In genomic region chr17:7232114-7232513, GRCh38 we compare ENCODE assay signal across 13 cellular contexts. TPM values are rescaled to one million over a fixed set of nuclear protein-coding genes. Genes with fewer than 3 reads are reported as not detected.
DNase-seq lines count a peak whose midpoint lies in the region; ATAC-seq, FAIRE-seq and TF ChIP-seq lines count a peak whose summit lies in the region.
"Had no signal": no experiment of that assay in that cellular context is flagged by ENCODE, and none has a peak within 500 bp of the region (broad histone marks: within the 10 kb centered on the region; RNA-seq: fewer than 3 reads in every experiment).

No MANE protein-coding gene starts in this region.

- POLR2A ChIA-PET in naive thymus-derived CD4-positive, alpha-beta T cell (lab: Charles Lee) = interaction anchor here (0.5 to 14.4 kb wide), 3 partner anchors 13 to 426 kb away, joined by 3 to 265 read pairs (median 4); partner anchors contain the start of genes ACADVL and DLG4

- no peaks in the 10 kb centered on the region for H3K9me3 Mint-ChIP-seq in CD4-positive, CD25-positive, alpha-beta regulatory T cell
- H3K9me3 Mint-ChIP-seq in naive thymus-derived CD4-positive, alpha-beta T cell = peaks cover 0 to 6% (median 0%) of the 10 kb centered on the region in 11 donors

- H3K27ac Mint-ChIP-seq in CD4-positive, CD25-positive, alpha-beta regulatory T cell = no peak overlapping the region
- H3K27ac Mint-ChIP-seq in naive thymus-derived CD4-positive, alpha-beta T cell = peak overlapping the region in 1 of 9 donors; percentile 50
- H3K27ac Mint-ChIP-seq: dendritic cell treated with granulocyte-macrophage colony-stimulating factor and Interleukin-4, amounts not matched to agents 40 ng/mL and 50 ng/mL, for 4 days had no signal

- no peak overlapping the region for H3K27ac ChIP-seq in CD4-positive, CD25-positive, alpha-beta regulatory T cell (ENCODE audit: insufficient read depth, low read length, poor library complexity, severe bottlenecking)
- no peak overlapping the region for H3K27ac ChIP-seq in naive thymus-derived CD4-positive, alpha-beta T cell (ENCODE audit: low read depth, low read length)

- H3K4me1 Mint-ChIP-seq in CD4-positive, CD25-positive, alpha-beta regulatory T cell = peaks cover 8 to 59% (median 35%) of the 10 kb centered on the region in 4 donors
- peaks cover 38 to 57% (median 53%) of the 10 kb centered on the region in 7 donors for H3K4me1 Mint-ChIP-seq in naive thymus-derived CD4-positive, alpha-beta T cell

- peaks cover 21% of the 10 kb centered on the region for H3K4me1 ChIP-seq in CD4-positive, CD25-positive, alpha-beta regulatory T cell (ENCODE audit: control insufficient read depth, insufficient read depth, low read length, poor library complexity, severe bottlenecking)
- H3K4me1 ChIP-seq in naive thymus-derived CD4-positive, alpha-beta T cell (ENCODE audit: control insufficient read depth in 2 of 2, insufficient read depth in 2 of 2, low read length in 2 of 2) = peaks cover 15 to 16% of the 10 kb centered on the region in 2 donors

- H3K4me3 ChIP-seq in CD4-positive, CD25-positive, alpha-beta regulatory T cell (ENCODE audit: low read depth, low read length) = peak overlapping the region; percentile 2
- H3K4me3 ChIP-seq in astrocyte of the cerebellum (ENCODE audit: low read depth, low read length) = peak overlapping the region; percentile 87
- H3K4me3 ChIP-seq in naive thymus-derived CD4-positive, alpha-beta T cell (ENCODE audit: low read length) = no peak overlapping the region

- TF ChIP-seq CTCF in astrocyte of the cerebellum (IDR thresholded peaks at IDR 0.05; ENCODE audit: low read depth, low read length, missing control alignments) = no peak

- H3K27me3 ChIP-seq in CD4-positive, CD25-positive, alpha-beta regulatory T cell (ENCODE audit: control insufficient read depth, insufficient read depth, low read length) = no peaks in the 10 kb centered on the region
- H3K27me3 ChIP-seq in naive thymus-derived CD4-positive, alpha-beta T cell (ENCODE audit: control insufficient read depth in 2 of 2, insufficient read depth in 2 of 2, low read length in 2 of 2) = no peaks in the 10 kb centered on the region

- peaks cover 24% of the 10 kb centered on the region for H3K36me3 Mint-ChIP-seq in CD4-positive, CD25-positive, alpha-beta regulatory T cell
- H3K36me3 Mint-ChIP-seq in naive thymus-derived CD4-positive, alpha-beta T cell = peaks cover 4 to 39% (median 8%) of the 10 kb centered on the region in 5 donors

- no peaks in the 10 kb centered on the region for H3K27me3 Mint-ChIP-seq in CD4-positive, CD25-positive, alpha-beta regulatory T cell
- H3K27me3 Mint-ChIP-seq in naive thymus-derived CD4-positive, alpha-beta T cell = peaks cover 0 to 2% (median 0%) of the 10 kb centered on the region in 5 donors
- H3K27me3 Mint-ChIP-seq: dendritic cell treated with granulocyte-macrophage colony-stimulating factor and Interleukin-4, amounts not matched to agents 40 ng/mL and 50 ng/mL, for 4 days had no signal

- no peak for DNase-seq in CD4-positive, CD25-positive, alpha-beta regulatory T cell
- DNase-seq in HTR-8/SVneo (ENCODE audit: insufficient read length, low spot score) (no peak), astrocyte of the cerebellum (ENCODE audit: low read depth) (no peak), HuH-7 (ENCODE audit: low spot score) (no peak), DMS79 (lab: John Stamatoyannopoulos, UW) (no peak), EL (no peak)
- no peak for DNase-seq in naive thymus-derived CD4-positive, alpha-beta T cell
- DNase-seq: NCI-H2081, SHP77 treated with DMSO at 0.1 percent for 48 hours had no signal

- H3K36me3 ChIP-seq in CD4-positive, CD25-positive, alpha-beta regulatory T cell (ENCODE audit: control insufficient read depth, insufficient read depth, low read length) = peaks cover 45% of the 10 kb centered on the region
- H3K36me3 ChIP-seq in naive thymus-derived CD4-positive, alpha-beta T cell (ENCODE audit: control insufficient read depth in 2 of 3, insufficient read depth in 3 of 3, low read length in 3 of 3) = peaks cover 0 to 66% (median 8%) of the 10 kb centered on the region in 3 experiments

- peak overlapping the region; percentile 57 to 94 (median 70) for H3K4me3 Mint-ChIP-seq in CD4-positive, CD25-positive, alpha-beta regulatory T cell
- H3K4me3 Mint-ChIP-seq in naive thymus-derived CD4-positive, alpha-beta T cell = peak overlapping the region; percentile 2 to 98 (median 53)
- H3K4me3 Mint-ChIP-seq: dendritic cell treated with granulocyte-macrophage colony-stimulating factor and Interleukin-4, amounts not matched to agents 40 ng/mL and 50 ng/mL, for 4 days had no signal

- H3K9me3 ChIP-seq in CD4-positive, CD25-positive, alpha-beta regulatory T cell (ENCODE audit: control insufficient read depth in 2 of 2, low read length in 2 of 2) = no peaks in the 10 kb centered on the region
- H3K9me3 ChIP-seq in naive thymus-derived CD4-positive, alpha-beta T cell (ENCODE audit: control insufficient read depth in 2 of 3, low read length in 3 of 3) = no peaks in the 10 kb centered on the region

- no peak for ATAC-seq in CD4-positive, CD25-positive, alpha-beta regulatory T cell (ENCODE audit: low read depth in 2 of 2)
- ATAC-seq in naive thymus-derived CD4-positive, alpha-beta T cell = no peak
- no peak for ATAC-seq in GM18502 (IDR thresholded peaks at IDR 0.05; ENCODE audit: poor library complexity, unreplicated experiment)
- ATAC-seq: sciatic nerve had no signal

- in situ Hi-C loops in astrocyte of the cerebellum (cut with HindIII; ENCODE audit: low sequenced_read_pairs) = no loop called here

- intact Hi-C loops in naive thymus-derived CD4-positive, alpha-beta T cell (cut with micrococcal nuclease) = loop anchor here in 1 of 2 donors (5.0 to 10.0 kb wide), 2 partner anchors 923 to 1815 kb away; partner anchors contain the start of genes NUP88 and PER1

- CTCF ChIA-PET in naive thymus-derived CD4-positive, alpha-beta T cell (lab: Charles Lee) = no interaction called here

- FAIRE-seq in HTR-8/SVneo (lab: Jason Lieb, UNC) = peak; percentile 94
- FAIRE-seq: islet of Langerhans had no signal

RNA-seq across cellular contexts. Expression of gene DVL2, which starts 2.2 kb away (rescaled TPM):
- total RNA-seq in CD4-positive, CD25-positive, alpha-beta regulatory T cell = 35.8 TPM
- 10 to 100 TPM; 10.5 to 19.4 (median 15.7) TPM for polyA plus RNA-seq in CD4-positive, CD25-positive, alpha-beta regulatory T cell
- 10 to 100 TPM; 51.2 to 91.5 (median 52.3) TPM for total RNA-seq in naive thymus-derived CD4-positive, alpha-beta T cell
- polyA plus RNA-seq in naive thymus-derived CD4-positive, alpha-beta T cell = 10 to 100 TPM; 15.1 to 31.1 TPM

RNA-seq across cellular contexts. Expression of gene PHF23, which starts 7.1 kb away (rescaled TPM):
- 16.0 TPM for total RNA-seq in CD4-positive, CD25-positive, alpha-beta regulatory T cell
- 10 to 100 TPM; 17.0 to 24.8 (median 21.2) TPM for polyA plus RNA-seq in CD4-positive, CD25-positive, alpha-beta regulatory T cell
- total RNA-seq in naive thymus-derived CD4-positive, alpha-beta T cell = 10 to 100 TPM; 12.3 to 58.7 (median 55.2) TPM
- polyA plus RNA-seq in naive thymus-derived CD4-positive, alpha-beta T cell = 10 to 100 TPM; 16.0 to 41.3 TPM

RNA-seq across cellular contexts. Expression of gene GABARAP, which starts 10.1 kb away (rescaled TPM):
- total RNA-seq in CD4-positive, CD25-positive, alpha-beta regulatory T cell = 227 TPM
- polyA plus RNA-seq in CD4-positive, CD25-positive, alpha-beta regulatory T cell = 1,000 to 10,000 TPM in 2 of 4 donors, 100 to 1,000 TPM in 2; 939 to 1,205 (median 986) TPM
- total RNA-seq in naive thymus-derived CD4-positive, alpha-beta T cell = 100 to 1,000 TPM; 214 to 427 (median 286) TPM
- polyA plus RNA-seq in naive thymus-derived CD4-positive, alpha-beta T cell = 100 to 1,000 TPM; 656 to 950 TPM

RNA-seq across cellular contexts. Expression of gene ACADVL, which starts 12.4 kb away (rescaled TPM):
- total RNA-seq in CD4-positive, CD25-positive, alpha-beta regulatory T cell = 277 TPM
- 10 to 100 TPM; 73.6 to 92.3 (median 84.9) TPM for polyA plus RNA-seq in CD4-positive, CD25-positive, alpha-beta regulatory T cell
- 100 to 1,000 TPM; 287 to 390 (median 339) TPM for total RNA-seq in naive thymus-derived CD4-positive, alpha-beta T cell
- 10 to 100 TPM; 75.3 to 88.4 TPM for polyA plus RNA-seq in naive thymus-derived CD4-positive, alpha-beta T cell

RNA-seq across cellular contexts. Expression of gene DLG4, which starts 12.5 kb away (rescaled TPM):
- 2.9 TPM for total RNA-seq in CD4-positive, CD25-positive, alpha-beta regulatory T cell
- under 1 TPM; 0.22 to 0.73 (median 0.42) TPM for polyA plus RNA-seq in CD4-positive, CD25-positive, alpha-beta regulatory T cell
- total RNA-seq in naive thymus-derived CD4-positive, alpha-beta T cell = 10 to 100 TPM; 10.9 to 25.4 (median 16.5) TPM
- under 1 TPM; 0.26 to 0.83 TPM for polyA plus RNA-seq in naive thymus-derived CD4-positive, alpha-beta T cell
